9 cellular contexts compared by ENCODE assay signal in genomic region chr5:5981562-5981961, GRCh38.
"Had no signal": no experiment of that assay in that cellular context is flagged by ENCODE, and none has a peak within 500 bp of the region (broad histone marks: within the 10 kb centered on the region; RNA-seq: fewer than 3 reads in every experiment).

No MANE protein-coding gene starts in this region.

- H3K4me1 ChIP-seq: HAP-1 had no signal

- ATAC-seq: HCT116, K562 had no signal

- H3K27ac Mint-ChIP-seq: HFFc6 had no signal

- H3K4me3 Mint-ChIP-seq: HFFc6 had no signal

- DNase-seq: GM23248, GOT3, H7, HFFc6, IMR-90 had no signal

- H3K9ac ChIP-seq: GM23248 had no signal

- H3K36me3 ChIP-seq: HAP-1 had no signal

- H2AFZ ChIP-seq: GM23248 had no signal

- FAIRE-seq: K562 had no signal

- H3K4me3 ChIP-seq: GM23248, HAP-1, K562 had no signal

- H3K27ac ChIP-seq: GM23248, HL-60 had no signal

- H3K9me3 ChIP-seq: HAP-1 had no signal
